In genomic region chr16:65441501-65441900, GRCh38 we compare ENCODE assay signal across 6 cellular contexts.
"Had no signal": no experiment of that assay in that cellular context is flagged by ENCODE, and none has a peak within 500 bp of the region (broad histone marks: within the 10 kb centered on the region; RNA-seq: fewer than 3 reads in every experiment).

No MANE protein-coding gene starts in this region.

- ATAC-seq: GM23338, HCT116, HepG2 had no signal

- H3K27ac ChIP-seq: HL-60 had no signal

- H2AFZ ChIP-seq: GM23338 had no signal

- DNase-seq: H9, HFFc6 had no signal

- H3K4me2 ChIP-seq: GM23338 had no signal

- H3K4me3 ChIP-seq: GM23338 had no signal
